1 cellular context compared by ENCODE assay signal in the genomic region with DNA sequence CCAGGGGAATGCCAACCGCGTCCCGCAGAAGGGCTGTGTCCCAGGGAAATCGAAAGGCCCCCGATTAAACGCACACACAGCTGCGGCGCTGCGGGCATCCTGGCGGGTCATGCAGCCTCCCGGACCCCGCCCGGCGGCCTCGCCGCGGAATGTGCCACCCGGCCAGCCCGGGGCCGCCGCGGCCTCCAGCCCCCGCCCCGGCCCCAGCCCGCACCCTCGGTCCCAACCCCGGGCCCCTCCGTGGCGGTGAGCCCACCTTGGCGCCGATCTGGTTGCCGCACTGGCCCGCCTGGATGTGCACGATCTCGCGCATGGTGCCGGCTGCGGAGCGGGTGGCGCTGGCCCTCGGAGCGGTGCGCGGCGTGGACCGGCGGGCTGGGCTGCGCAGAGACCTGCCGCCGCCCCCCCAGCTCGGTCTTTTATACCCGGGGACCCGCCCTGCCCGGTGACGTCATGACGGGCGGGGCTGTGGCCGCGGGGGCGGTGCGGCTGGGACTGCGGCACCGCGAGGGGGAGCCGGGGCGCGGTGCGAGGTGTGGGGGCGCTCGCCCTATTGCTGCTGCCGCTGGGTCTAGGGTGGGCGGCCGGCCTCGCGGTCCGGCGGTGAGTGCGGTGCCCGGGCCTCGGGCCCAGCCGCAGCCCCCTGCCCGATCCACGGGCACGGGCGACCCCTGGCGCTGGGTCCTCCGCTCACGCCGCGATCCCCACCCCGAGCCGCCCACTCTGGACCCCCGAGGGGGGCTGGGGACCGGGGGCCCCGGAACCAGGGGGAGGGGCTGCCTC.
TF ChIP-seq lines count a peak whose summit lies in the region.

A gene (minus strand): TSS at position 394 of the 783 bp plus-strand sequence. CDS start 81 bp downstream, at position 313.

TF ChIP-seq in HepG2, 621 proteins besides CTCF, POLR2A, EP300 and RAD21 (continued from another document and continues in another):
- TF ChIP-seq HOXA9 (CRISPR knock-in tag; IDR thresholded peaks at IDR 0.05; ENCODE audit: borderline replicate concordance) (peak; percentile 53; the same call in 1 of the 2 replicates), ZNF674 (CRISPR knock-in tag; IDR thresholded peaks at IDR 0.05; ENCODE audit: low read depth) (no peak), HMG20B (CRISPR knock-in tag; conservative IDR thresholded peaks at IDR 0.05) (no peak), NFKB2 (CRISPR knock-in tag; IDR thresholded peaks at IDR 0.05; ENCODE audit: borderline replicate concordance) (peak; percentile 60; the same call in 1 of the 2 replicates), HNF4G (IDR thresholded peaks at IDR 0.05; ENCODE audit: borderline replicate concordance, low read depth, low read length) (no peak), HNF4G (CRISPR knock-in tag; IDR thresholded peaks at IDR 0.05; ENCODE audit: borderline replicate concordance, low read depth) (peak; percentile 73), ZSCAN22 (CRISPR knock-in tag; IDR thresholded peaks at IDR 0.05) (peak; percentile 18; the same call in 1 of the 2 replicates), ZNF530 (CRISPR knock-in tag; IDR thresholded peaks at IDR 0.05; ENCODE audit: low read depth) (no peak), ZNF451 (CRISPR knock-in tag; IDR thresholded peaks at IDR 0.05) (peak; percentile 87), KDM5A (IDR thresholded peaks at IDR 0.05; ENCODE audit: borderline replicate concordance, low read length) (no peak), FLYWCH1 (CRISPR knock-in tag; IDR thresholded peaks at IDR 0.05) (no peak), GZF1 (CRISPR knock-in tag; IDR thresholded peaks at IDR 0.05) (no peak), ZNF207 (IDR thresholded peaks at IDR 0.05; ENCODE audit: borderline replicate concordance) (no peak), RBAK (CRISPR knock-in tag; IDR thresholded peaks at IDR 0.05) (no peak), HOXA3 (CRISPR knock-in tag; IDR thresholded peaks at IDR 0.05) (peak; percentile 92), DR1 (CRISPR knock-in tag; IDR thresholded peaks at IDR 0.05) (peak; percentile 74; the same call in 1 of the 2 replicates), ZFYVE20 (CRISPR knock-in tag; IDR thresholded peaks at IDR 0.05; ENCODE audit: borderline replicate concordance, low read depth) (peak; percentile 80; the same call in 1 of the 2 replicates), RARG (CRISPR knock-in tag; IDR thresholded peaks at IDR 0.05; ENCODE audit: low read depth) (peak; percentile 70; the same call in 1 of the 2 replicates), ZNF343 (CRISPR knock-in tag; IDR thresholded peaks at IDR 0.05) (0 out of 2 replicates have a peak, but pooled peaks have one; percentile 74), TAF1 (CRISPR knock-in tag; IDR thresholded peaks at IDR 0.05) (peak; percentile 87), FOSL1 (CRISPR knock-in tag; IDR thresholded peaks at IDR 0.05; ENCODE audit: borderline replicate concordance) (no peak), TCF7L2 (IDR thresholded peaks at IDR 0.05; ENCODE audit: low read depth, low read length) (no peak), ZNF713 (CRISPR knock-in tag; IDR thresholded peaks at IDR 0.05) (no peak), KDM2A (CRISPR knock-in tag; IDR thresholded peaks at IDR 0.05; ENCODE audit: borderline replicate concordance, low read depth) (peak; percentile 85), MAFK (conservative IDR thresholded peaks at IDR 0.05 in 1 of 2, IDR thresholded peaks at IDR 0.05 in 1 of 2; ENCODE audit: low read length in 2 of 2) (no peak), ZNF282 (IDR thresholded peaks at IDR 0.05; ENCODE audit: partially characterized antibody) (no peak), RFX1 (IDR thresholded peaks at IDR 0.05) (no peak), NFKBIZ (CRISPR knock-in tag; IDR thresholded peaks at IDR 0.05) (no peak), TCF12 (IDR thresholded peaks at IDR 0.05) (no peak), TCF12 (CRISPR knock-in tag; IDR thresholded peaks at IDR 0.05) (peak; percentile 70), ZNF616 (CRISPR knock-in tag; IDR thresholded peaks at IDR 0.05; ENCODE audit: low read depth) (peak; percentile 64; the same call in 1 of the 2 replicates), ZNF496 (CRISPR knock-in tag; IDR thresholded peaks at IDR 0.05; ENCODE audit: insufficient replicate concordance) (no peak)
- TF ChIP-seq, protein P1, sequence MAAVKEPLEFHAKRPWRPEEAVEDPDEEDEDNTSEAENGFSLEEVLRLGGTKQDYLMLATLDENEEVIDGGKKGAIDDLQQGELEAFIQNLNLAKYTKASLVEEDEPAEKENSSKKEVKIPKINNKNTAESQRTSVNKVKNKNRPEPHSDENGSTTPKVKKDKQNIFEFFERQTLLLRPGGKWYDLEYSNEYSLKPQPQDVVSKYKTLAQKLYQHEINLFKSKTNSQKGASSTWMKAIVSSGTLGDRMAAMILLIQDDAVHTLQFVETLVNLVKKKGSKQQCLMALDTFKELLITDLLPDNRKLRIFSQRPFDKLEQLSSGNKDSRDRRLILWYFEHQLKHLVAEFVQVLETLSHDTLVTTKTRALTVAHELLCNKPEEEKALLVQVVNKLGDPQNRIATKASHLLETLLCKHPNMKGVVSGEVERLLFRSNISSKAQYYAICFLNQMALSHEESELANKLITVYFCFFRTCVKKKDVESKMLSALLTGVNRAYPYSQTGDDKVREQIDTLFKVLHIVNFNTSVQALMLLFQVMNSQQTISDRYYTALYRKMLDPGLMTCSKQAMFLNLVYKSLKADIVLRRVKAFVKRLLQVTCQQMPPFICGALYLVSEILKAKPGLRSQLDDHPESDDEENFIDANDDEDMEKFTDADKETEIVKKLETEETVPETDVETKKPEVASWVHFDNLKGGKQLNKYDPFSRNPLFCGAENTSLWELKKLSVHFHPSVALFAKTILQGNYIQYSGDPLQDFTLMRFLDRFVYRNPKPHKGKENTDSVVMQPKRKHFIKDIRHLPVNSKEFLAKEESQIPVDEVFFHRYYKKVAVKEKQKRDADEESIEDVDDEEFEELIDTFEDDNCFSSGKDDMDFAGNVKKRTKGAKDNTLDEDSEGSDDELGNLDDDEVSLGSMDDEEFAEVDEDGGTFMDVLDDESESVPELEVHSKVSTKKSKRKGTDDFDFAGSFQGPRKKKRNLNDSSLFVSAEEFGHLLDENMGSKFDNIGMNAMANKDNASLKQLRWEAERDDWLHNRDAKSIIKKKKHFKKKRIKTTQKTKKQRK (IDR thresholded peaks at IDR 0.05; ENCODE audit: low read length) = no peak
- TF ChIP-seq, protein P2, sequence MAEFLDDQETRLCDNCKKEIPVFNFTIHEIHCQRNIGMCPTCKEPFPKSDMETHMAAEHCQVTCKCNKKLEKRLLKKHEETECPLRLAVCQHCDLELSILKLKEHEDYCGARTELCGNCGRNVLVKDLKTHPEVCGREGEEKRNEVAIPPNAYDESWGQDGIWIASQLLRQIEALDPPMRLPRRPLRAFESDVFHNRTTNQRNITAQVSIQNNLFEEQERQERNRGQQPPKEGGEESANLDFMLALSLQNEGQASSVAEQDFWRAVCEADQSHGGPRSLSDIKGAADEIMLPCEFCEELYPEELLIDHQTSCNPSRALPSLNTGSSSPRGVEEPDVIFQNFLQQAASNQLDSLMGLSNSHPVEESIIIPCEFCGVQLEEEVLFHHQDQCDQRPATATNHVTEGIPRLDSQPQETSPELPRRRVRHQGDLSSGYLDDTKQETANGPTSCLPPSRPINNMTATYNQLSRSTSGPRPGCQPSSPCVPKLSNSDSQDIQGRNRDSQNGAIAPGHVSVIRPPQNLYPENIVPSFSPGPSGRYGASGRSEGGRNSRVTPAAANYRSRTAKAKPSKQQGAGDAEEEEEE (CRISPR knock-in tag; IDR thresholded peaks at IDR 0.05; ENCODE audit: borderline replicate concordance) = no peak
- TF ChIP-seq, protein P3, sequence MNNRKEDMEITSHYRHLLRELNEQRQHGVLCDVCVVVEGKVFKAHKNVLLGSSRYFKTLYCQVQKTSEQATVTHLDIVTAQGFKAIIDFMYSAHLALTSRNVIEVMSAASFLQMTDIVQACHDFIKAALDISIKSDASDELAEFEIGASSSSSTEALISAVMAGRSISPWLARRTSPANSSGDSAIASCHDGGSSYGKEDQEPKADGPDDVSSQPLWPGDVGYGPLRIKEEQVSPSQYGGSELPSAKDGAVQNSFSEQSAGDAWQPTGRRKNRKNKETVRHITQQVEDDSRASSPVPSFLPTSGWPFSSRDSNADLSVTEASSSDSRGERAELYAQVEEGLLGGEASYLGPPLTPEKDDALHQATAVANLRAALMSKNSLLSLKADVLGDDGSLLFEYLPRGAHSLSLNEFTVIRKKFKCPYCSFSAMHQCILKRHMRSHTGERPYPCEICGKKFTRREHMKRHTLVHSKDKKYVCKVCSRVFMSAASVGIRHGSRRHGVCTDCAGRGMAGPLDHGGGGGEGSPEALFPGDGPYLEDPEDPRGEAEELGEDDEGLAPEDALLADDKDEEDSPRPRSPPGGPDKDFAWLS (CRISPR knock-in tag; IDR thresholded peaks at IDR 0.05; ENCODE audit: borderline replicate concordance) = no peak
- TF ChIP-seq, protein P4, sequence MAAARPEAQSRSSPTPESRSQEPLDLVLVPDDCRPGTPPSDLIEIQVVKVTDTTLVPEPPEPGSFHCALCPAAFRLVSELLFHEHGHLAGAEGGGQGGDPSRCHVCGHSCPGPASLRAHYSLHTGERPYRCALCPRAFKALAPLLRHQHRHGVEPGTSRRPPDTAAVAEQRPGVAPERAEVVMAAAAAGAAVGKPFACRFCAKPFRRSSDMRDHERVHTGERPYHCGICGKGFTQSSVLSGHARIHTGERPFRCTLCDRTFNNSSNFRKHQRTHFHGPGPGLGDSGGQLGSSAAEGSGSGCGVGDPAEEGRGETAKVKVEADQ (CRISPR knock-in tag; IDR thresholded peaks at IDR 0.05; ENCODE audit: borderline replicate concordance) = peak; percentile 48; the same call in 1 of the 2 replicates
- TF ChIP-seq, protein P5, sequence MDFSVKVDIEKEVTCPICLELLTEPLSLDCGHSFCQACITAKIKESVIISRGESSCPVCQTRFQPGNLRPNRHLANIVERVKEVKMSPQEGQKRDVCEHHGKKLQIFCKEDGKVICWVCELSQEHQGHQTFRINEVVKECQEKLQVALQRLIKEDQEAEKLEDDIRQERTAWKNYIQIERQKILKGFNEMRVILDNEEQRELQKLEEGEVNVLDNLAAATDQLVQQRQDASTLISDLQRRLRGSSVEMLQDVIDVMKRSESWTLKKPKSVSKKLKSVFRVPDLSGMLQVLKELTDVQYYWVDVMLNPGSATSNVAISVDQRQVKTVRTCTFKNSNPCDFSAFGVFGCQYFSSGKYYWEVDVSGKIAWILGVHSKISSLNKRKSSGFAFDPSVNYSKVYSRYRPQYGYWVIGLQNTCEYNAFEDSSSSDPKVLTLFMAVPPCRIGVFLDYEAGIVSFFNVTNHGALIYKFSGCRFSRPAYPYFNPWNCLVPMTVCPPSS (IDR thresholded peaks at IDR 0.05) = no peak
- TF ChIP-seq, protein P6, sequence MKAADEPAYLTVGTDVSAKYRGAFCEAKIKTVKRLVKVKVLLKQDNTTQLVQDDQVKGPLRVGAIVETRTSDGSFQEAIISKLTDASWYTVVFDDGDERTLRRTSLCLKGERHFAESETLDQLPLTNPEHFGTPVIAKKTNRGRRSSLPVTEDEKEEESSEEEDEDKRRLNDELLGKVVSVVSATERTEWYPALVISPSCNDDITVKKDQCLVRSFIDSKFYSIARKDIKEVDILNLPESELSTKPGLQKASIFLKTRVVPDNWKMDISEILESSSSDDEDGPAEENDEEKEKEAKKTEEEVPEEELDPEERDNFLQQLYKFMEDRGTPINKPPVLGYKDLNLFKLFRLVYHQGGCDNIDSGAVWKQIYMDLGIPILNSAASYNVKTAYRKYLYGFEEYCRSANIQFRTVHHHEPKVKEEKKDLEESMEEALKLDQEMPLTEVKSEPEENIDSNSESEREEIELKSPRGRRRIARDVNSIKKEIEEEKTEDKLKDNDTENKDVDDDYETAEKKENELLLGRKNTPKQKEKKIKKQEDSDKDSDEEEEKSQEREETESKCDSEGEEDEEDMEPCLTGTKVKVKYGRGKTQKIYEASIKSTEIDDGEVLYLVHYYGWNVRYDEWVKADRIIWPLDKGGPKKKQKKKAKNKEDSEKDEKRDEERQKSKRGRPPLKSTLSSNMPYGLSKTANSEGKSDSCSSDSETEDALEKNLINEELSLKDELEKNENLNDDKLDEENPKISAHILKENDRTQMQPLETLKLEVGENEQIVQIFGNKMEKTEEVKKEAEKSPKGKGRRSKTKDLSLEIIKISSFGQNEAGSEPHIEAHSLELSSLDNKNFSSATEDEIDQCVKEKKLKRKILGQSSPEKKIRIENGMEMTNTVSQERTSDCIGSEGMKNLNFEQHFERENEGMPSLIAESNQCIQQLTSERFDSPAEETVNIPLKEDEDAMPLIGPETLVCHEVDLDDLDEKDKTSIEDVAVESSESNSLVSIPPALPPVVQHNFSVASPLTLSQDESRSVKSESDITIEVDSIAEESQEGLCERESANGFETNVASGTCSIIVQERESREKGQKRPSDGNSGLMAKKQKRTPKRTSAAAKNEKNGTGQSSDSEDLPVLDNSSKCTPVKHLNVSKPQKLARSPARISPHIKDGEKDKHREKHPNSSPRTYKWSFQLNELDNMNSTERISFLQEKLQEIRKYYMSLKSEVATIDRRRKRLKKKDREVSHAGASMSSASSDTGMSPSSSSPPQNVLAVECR (CRISPR knock-in tag; IDR thresholded peaks at IDR 0.05; ENCODE audit: borderline replicate concordance) = peak; percentile 94
- TF ChIP-seq, protein P7, sequence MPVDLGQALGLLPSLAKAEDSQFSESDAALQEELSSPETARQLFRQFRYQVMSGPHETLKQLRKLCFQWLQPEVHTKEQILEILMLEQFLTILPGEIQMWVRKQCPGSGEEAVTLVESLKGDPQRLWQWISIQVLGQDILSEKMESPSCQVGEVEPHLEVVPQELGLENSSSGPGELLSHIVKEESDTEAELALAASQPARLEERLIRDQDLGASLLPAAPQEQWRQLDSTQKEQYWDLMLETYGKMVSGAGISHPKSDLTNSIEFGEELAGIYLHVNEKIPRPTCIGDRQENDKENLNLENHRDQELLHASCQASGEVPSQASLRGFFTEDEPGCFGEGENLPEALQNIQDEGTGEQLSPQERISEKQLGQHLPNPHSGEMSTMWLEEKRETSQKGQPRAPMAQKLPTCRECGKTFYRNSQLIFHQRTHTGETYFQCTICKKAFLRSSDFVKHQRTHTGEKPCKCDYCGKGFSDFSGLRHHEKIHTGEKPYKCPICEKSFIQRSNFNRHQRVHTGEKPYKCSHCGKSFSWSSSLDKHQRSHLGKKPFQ (CRISPR knock-in tag; IDR thresholded peaks at IDR 0.05; ENCODE audit: insufficient replicate concordance) = no peak
- TF ChIP-seq, protein P8, sequence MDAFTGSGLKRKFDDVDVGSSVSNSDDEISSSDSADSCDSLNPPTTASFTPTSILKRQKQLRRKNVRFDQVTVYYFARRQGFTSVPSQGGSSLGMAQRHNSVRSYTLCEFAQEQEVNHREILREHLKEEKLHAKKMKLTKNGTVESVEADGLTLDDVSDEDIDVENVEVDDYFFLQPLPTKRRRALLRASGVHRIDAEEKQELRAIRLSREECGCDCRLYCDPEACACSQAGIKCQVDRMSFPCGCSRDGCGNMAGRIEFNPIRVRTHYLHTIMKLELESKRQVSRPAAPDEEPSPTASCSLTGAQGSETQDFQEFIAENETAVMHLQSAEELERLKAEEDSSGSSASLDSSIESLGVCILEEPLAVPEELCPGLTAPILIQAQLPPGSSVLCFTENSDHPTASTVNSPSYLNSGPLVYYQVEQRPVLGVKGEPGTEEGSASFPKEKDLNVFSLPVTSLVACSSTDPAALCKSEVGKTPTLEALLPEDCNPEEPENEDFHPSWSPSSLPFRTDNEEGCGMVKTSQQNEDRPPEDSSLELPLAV (CRISPR knock-in tag; conservative IDR thresholded peaks at IDR 0.05; ENCODE audit: low read depth) = peak; percentile 38; the same call in 1 of the 2 replicates
